Comparison of ENCODE assay signal across 1 cellular context in the genomic region with DNA sequence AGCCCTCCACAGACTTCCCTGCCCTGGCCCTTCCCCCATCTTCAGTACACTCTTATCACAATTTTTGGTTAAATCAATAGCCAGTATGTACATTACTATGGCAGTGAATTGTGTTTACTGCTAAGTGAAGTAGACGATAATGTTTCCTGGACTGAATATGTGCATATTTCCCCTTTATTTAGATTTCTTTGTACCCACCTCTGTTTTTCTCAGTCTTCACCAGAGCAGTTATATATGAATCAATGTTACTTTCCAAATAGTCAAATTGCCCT.
TF ChIP-seq lines count a peak whose summit lies in the region.

No MANE protein-coding gene starts in this region.

TF ChIP-seq in GM23338, 12 proteins besides CTCF, POLR2A, EP300 and RAD21 (continued from another document):
- TF ChIP-seq, protein P1, sequence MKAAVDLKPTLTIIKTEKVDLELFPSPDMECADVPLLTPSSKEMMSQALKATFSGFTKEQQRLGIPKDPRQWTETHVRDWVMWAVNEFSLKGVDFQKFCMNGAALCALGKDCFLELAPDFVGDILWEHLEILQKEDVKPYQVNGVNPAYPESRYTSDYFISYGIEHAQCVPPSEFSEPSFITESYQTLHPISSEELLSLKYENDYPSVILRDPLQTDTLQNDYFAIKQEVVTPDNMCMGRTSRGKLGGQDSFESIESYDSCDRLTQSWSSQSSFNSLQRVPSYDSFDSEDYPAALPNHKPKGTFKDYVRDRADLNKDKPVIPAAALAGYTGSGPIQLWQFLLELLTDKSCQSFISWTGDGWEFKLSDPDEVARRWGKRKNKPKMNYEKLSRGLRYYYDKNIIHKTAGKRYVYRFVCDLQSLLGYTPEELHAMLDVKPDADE (IDR thresholded peaks at IDR 0.05) = no peak
- no peak for TF ChIP-seq ZNF331 (CRISPR knock-in tag; IDR thresholded peaks at IDR 0.05; ENCODE audit: low read depth)
- TF ChIP-seq, protein P2, sequence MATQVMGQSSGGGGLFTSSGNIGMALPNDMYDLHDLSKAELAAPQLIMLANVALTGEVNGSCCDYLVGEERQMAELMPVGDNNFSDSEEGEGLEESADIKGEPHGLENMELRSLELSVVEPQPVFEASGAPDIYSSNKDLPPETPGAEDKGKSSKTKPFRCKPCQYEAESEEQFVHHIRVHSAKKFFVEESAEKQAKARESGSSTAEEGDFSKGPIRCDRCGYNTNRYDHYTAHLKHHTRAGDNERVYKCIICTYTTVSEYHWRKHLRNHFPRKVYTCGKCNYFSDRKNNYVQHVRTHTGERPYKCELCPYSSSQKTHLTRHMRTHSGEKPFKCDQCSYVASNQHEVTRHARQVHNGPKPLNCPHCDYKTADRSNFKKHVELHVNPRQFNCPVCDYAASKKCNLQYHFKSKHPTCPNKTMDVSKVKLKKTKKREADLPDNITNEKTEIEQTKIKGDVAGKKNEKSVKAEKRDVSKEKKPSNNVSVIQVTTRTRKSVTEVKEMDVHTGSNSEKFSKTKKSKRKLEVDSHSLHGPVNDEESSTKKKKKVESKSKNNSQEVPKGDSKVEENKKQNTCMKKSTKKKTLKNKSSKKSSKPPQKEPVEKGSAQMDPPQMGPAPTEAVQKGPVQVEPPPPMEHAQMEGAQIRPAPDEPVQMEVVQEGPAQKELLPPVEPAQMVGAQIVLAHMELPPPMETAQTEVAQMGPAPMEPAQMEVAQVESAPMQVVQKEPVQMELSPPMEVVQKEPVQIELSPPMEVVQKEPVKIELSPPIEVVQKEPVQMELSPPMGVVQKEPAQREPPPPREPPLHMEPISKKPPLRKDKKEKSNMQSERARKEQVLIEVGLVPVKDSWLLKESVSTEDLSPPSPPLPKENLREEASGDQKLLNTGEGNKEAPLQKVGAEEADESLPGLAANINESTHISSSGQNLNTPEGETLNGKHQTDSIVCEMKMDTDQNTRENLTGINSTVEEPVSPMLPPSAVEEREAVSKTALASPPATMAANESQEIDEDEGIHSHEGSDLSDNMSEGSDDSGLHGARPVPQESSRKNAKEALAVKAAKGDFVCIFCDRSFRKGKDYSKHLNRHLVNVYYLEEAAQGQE (IDR thresholded peaks at IDR 0.05; ENCODE audit: unreplicated experiment) = no peak
TF ChIP-seq in GM23338: peak in this region for 0.
